Comparison of ENCODE assay signal across 25 cellular contexts in the genomic region with DNA sequence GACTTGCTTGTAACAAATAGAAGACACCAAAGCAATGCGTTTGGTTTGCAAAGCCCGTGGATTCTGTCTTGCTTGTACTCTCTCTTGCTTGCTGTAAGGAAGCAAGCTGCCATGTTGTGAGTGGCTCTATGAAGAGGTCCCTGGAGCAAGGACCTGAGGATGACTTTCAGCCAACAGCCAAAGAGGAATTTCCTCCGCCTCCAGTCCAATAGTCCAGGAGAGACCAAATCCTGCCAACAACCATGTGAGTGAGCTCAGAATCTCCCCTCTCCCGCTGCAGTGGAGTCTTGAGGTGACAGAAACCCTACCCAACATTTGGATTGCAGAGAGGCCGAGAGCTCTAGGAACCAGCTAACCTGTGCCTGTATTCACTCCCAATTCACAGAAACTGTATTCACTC. TPM values are rescaled to one million over a fixed set of nuclear protein-coding genes. Genes with fewer than 3 reads are reported as not detected.
"Had no signal": no experiment of that assay in that cellular context is flagged by ENCODE, and none has a peak within 500 bp of the region (broad histone marks: within the 10 kb centered on the region; RNA-seq: fewer than 3 reads in every experiment).

No MANE protein-coding gene starts in this region.

- H3K9me3 ChIP-seq: MG63, SK-N-SH had no signal

- DNase-seq: MG63, NCI-H1092, NCI-H1436, NCI-H187, NCI-H2029, NCI-H2081 treated with DMSO at 0.1 percent for 48 hours, NCI-H2171, NCI-H226, NCI-H446, NCI-H510A, NCI-H524 treated with DMSO at 0.1 percent for 48 hours, NCI-H69, NCI-H774, PC-3, SHP77, SK-N-SH, SW 1271 had no signal

- H3K9me2 ChIP-seq: SK-N-SH had no signal

- H3K9ac ChIP-seq: KMS-11, SK-N-SH had no signal

- H3K27ac Mint-ChIP-seq: IgD-negative memory B cell had no signal

- H3K36me3 ChIP-seq: MG63 had no signal

- H3K9me3 Mint-ChIP-seq: IgD-negative memory B cell had no signal

- H3K27ac ChIP-seq: HL-60, KMS-11, RWPE1 had no signal

- H3K36me3 Mint-ChIP-seq: IgD-negative memory B cell had no signal

- H3K4me3 ChIP-seq: K562, MG63 had no signal

- H3K4me2 ChIP-seq: KMS-11, SK-N-SH had no signal

RNA-seq across cellular contexts. Expression of gene KCNA10, which starts 17.2 kb away (rescaled TPM):
- total RNA-seq: K562, LHCN-M2, OCI-LY7, PC-3, SK-MEL-5 had no signal

RNA-seq across cellular contexts. Expression of gene PROK1, which starts 50.8 kb away (rescaled TPM):
- total RNA-seq: K562, LHCN-M2, OCI-LY7, PC-3, SK-MEL-5 had no signal
